ENCODE assay signal across 16 cellular contexts in the genomic region with DNA sequence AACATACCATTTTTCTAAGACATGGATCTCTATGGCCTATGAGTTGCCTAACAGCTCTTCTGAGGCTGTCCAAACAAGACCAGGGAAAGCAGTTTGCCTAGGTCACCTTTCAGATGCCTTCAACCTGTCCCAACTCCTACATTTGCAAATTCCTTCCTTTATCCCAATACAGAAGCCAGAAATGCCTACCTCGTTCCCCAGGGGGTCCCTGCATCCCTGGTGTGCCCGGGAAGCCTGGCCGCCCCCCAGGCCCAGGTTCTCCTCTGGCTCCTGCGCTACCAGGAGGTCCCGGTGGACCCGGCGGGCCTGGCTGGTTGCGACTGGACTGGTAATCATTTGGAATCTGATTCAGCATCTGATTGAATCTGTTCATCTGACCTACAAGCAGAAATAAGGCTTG.
DNase-seq lines count a peak whose midpoint lies in the region; ATAC-seq, FAIRE-seq and TF ChIP-seq lines count a peak whose summit lies in the region.
"Had no signal": no experiment of that assay in that cellular context is flagged by ENCODE, and none has a peak within 500 bp of the region (broad histone marks: within the 10 kb centered on the region; RNA-seq: fewer than 3 reads in every experiment).

No MANE protein-coding gene starts in this region.

- POLR2A ChIA-PET in WTC11 (lab: Charles Lee): no interaction called here

- H3K4me1 ChIP-seq in kidney (ENCODE audit: control insufficient read depth in 1 of 2, insufficient read depth in 1 of 2, low read depth in 1 of 2, low read length in 2 of 2) (peaks cover 3 to 8% of the 10 kb centered on the region in 2 donors), subcutaneous abdominal adipose tissue (ENCODE audit: control insufficient read depth in 5 of 5, insufficient read depth in 5 of 5, low read length in 5 of 5) (peaks cover 0 to 23% (median 13%) of the 10 kb centered on the region in 5 donors)

- no peaks in the 10 kb centered on the region for H3K9me3 Mint-ChIP-seq in WTC11
- H3K9me3 Mint-ChIP-seq: CD4-positive, alpha-beta T cell had no signal

- H3K36me3 ChIP-seq in kidney (ENCODE audit: control insufficient read depth in 1 of 2, insufficient read depth in 2 of 2, low read length in 2 of 2): no peaks in the 10 kb centered on the region
- H3K36me3 ChIP-seq in subcutaneous abdominal adipose tissue (ENCODE audit: control insufficient read depth in 5 of 5, insufficient read depth in 5 of 5, low read length in 5 of 5): peaks cover 11 to 24% (median 17%) of the 10 kb centered on the region in 5 donors

- H3K9me3 ChIP-seq in kidney (ENCODE audit: control insufficient read depth in 1 of 2, low read length in 2 of 2) (no peaks in the 10 kb centered on the region), subcutaneous abdominal adipose tissue (ENCODE audit: control insufficient read depth in 5 of 5, low read length in 5 of 5) (no peaks in the 10 kb centered on the region)

- H3K27me3 Mint-ChIP-seq in WTC11 (ENCODE audit: low read depth): peaks cover 9% of the 10 kb centered on the region

- DNase-seq in WTC11 (ENCODE audit: low spot score): peak; percentile 14
- peak; percentile 54 for DNase-seq in kidney
- no peak for DNase-seq in activated CD8-positive, alpha-beta memory T cell treated with anti-CD3 and anti-CD28 coated beads, Interleukin-2, amount 50 U/mL, for 48 hours
- no peak for DNase-seq in NCI-H345 (lab: John Stamatoyannopoulos, UW)
- DNase-seq: C1 segment of cervical spinal cord; CD4-positive, alpha-beta T cell; DMS79 had no signal

- H3K27ac ChIP-seq in kidney (ENCODE audit: low read depth in 2 of 2, low read length in 2 of 2) (peak overlapping the region; percentile 20 to 65), subcutaneous abdominal adipose tissue (ENCODE audit: low read depth, low read length) (peak overlapping the region; percentile 23)
- H3K27ac ChIP-seq: HL-60 had no signal

- H3K27ac Mint-ChIP-seq in WTC11: no peak overlapping the region
- H3K27ac Mint-ChIP-seq: B cell; CD4-positive, alpha-beta T cell had no signal

- FAIRE-seq in kidney (lab: Jason Lieb, UNC): no peak
- FAIRE-seq: A204.1, GM12878, GM18507 had no signal

- ATAC-seq in WTC11 (peak; percentile 25; the same call in 1 of the 2 replicates), GM18907 (IDR thresholded peaks at IDR 0.05; ENCODE audit: unreplicated experiment) (no peak), GM18517 (IDR thresholded peaks at IDR 0.05; ENCODE audit: unreplicated experiment) (no peak)
- ATAC-seq: GM12878, HCT116 had no signal

- intact Hi-C loops in kidney (cut with DNase I): no loop called here

- H3K36me3 Mint-ChIP-seq in WTC11: no peaks in the 10 kb centered on the region

- H3K4me1 Mint-ChIP-seq in WTC11: peaks cover 17% of the 10 kb centered on the region
- H3K4me1 Mint-ChIP-seq: B cell had no signal

- CTCF ChIA-PET in WTC11 (lab: Charles Lee): no interaction called here

- H3K27me3 ChIP-seq in subcutaneous abdominal adipose tissue (ENCODE audit: control insufficient read depth in 5 of 5, insufficient read depth in 4 of 5, low read length in 5 of 5): peaks cover 0 to 3% (median 0%) of the 10 kb centered on the region in 5 donors

- H3K9ac ChIP-seq in kidney (ENCODE audit: low read length in 2 of 2): no peak overlapping the region
- H3K9ac ChIP-seq in subcutaneous abdominal adipose tissue (ENCODE audit: low read length in 5 of 5): no peak overlapping the region

- H3K4me3 ChIP-seq in kidney (ENCODE audit: low read length in 2 of 2) (no peak overlapping the region), subcutaneous abdominal adipose tissue (ENCODE audit: low read depth in 1 of 5, low read length in 5 of 5) (no peak overlapping the region)
- H3K4me3 ChIP-seq: GM12878 had no signal

- TF ChIP-seq CTCF in WTC11 (IDR thresholded peaks at IDR 0.05): no peak
- TF ChIP-seq CTCF in kidney (IDR thresholded peaks at IDR 0.05; ENCODE audit: borderline replicate concordance, extremely low read depth, insufficient read depth): no peak

- no peak overlapping the region for H3K4me3 Mint-ChIP-seq in WTC11
- H3K4me3 Mint-ChIP-seq: B cell; CD4-positive, alpha-beta T cell had no signal

TF ChIP-seq in WTC11, 78 proteins besides CTCF, POLR2A, EP300 and RAD21:
- TF ChIP-seq ZNF423 (CRISPR knock-in tag; IDR thresholded peaks at IDR 0.05) (peak; percentile 65), NFYB (CRISPR knock-in tag; conservative IDR thresholded peaks at IDR 0.05; ENCODE audit: low read depth) (no peak)

Comparison
In these comparisons a context has a peak if more than half of its experiments do, and no peak if none do; other contexts are left out.
1. DNase-seq: peak in WTC11 (single experiment) and kidney (single experiment); none in activated CD8-positive, alpha-beta memory T cell treated with anti-CD3 and anti-CD28 coated beads, Interleukin-2, amount 50 U/mL, for 48 hours (single experiment) and NCI-H345 (single experiment).